In the genomic region with DNA sequence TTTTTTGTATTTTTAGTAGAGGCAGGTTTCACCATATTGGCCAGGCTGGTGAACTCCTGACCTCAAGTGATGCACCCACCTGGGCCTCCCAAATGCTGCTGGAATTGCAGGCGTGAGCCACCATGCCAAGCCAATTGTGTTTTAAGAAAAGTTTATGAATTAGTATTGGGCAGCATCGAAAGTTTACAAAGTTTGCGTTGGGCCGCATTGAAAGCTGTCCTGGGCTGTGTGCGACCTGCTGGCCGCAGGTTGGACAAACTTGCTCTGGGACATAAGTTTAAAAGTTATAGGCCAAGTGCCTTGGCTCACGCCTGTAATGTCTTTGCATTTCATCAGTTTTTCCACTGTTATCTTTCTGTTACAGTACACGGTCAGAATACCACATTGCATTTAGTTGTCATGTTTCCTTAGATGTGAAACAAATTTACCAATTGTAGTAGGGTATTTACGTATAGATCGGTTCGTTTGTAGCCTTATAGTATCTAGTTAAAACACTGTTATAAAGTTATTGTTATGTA, we compare ENCODE assay signal across 1 cellular context.
TF ChIP-seq lines count a peak whose summit lies in the region.

No MANE protein-coding gene starts in this region.

TF ChIP-seq in K562, 482 proteins besides CTCF, POLR2A, EP300 and RAD21 (continued from another document and continues in another):
- TF ChIP-seq, protein P1, sequence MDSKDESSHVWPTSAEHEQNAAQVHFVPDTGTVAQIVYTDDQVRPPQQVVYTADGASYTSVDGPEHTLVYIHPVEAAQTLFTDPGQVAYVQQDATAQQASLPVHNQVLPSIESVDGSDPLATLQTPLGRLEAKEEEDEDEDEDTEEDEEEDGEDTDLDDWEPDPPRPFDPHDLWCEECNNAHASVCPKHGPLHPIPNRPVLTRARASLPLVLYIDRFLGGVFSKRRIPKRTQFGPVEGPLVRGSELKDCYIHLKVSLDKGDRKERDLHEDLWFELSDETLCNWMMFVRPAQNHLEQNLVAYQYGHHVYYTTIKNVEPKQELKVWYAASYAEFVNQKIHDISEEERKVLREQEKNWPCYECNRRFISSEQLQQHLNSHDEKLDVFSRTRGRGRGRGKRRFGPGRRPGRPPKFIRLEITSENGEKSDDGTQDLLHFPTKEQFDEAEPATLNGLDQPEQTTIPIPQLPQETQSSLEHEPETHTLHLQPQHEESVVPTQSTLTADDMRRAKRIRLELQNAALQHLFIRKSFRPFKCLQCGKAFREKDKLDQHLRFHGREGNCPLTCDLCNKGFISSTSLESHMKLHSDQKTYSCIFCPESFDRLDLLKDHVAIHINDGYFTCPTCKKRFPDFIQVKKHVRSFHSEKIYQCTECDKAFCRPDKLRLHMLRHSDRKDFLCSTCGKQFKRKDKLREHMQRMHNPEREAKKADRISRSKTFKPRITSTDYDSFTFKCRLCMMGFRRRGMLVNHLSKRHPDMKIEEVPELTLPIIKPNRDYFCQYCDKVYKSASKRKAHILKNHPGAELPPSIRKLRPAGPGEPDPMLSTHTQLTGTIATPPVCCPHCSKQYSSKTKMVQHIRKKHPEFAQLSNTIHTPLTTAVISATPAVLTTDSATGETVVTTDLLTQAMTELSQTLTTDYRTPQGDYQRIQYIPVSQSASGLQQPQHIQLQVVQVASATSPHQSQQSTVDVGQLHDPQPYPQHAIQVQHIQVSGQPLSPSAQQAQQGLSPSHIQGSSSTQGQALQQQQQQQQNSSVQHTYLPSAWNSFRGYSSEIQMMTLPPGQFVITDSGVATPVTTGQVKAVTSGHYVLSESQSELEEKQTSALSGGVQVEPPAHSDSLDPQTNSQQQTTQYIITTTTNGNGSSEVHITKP (IDR thresholded peaks at IDR 0.05; ENCODE audit: partially characterized antibody): no peak
- TF ChIP-seq KLF6 (CRISPR knock-in tag; IDR thresholded peaks at IDR 0.05; ENCODE audit: borderline replicate concordance) (peak; percentile 76; the same call in 1 of the 2 replicates), SNIP1 (IDR thresholded peaks at IDR 0.05; ENCODE audit: low read depth) (no peak), MECOM (CRISPR knock-in tag; IDR thresholded peaks at IDR 0.05) (peak; percentile 71), ASH1L (IDR thresholded peaks at IDR 0.05; ENCODE audit: borderline replicate concordance, low read depth, partially characterized antibody) (no peak), SMARCA4 (IDR thresholded peaks at IDR 0.05) (peak; percentile 85; the same call in 1 of the 2 replicates), CBX2 (IDR thresholded peaks at IDR 0.05; ENCODE audit: insufficient read depth, low read length, poor library complexity, severe bottlenecking) (no peak), NBN (IDR thresholded peaks at IDR 0.05; ENCODE audit: low read depth) (peak; percentile 43; the same call in 1 of the 2 replicates), ZNF766 (CRISPR knock-in tag; conservative IDR thresholded peaks at IDR 0.05) (peak; percentile 65; the same call in 1 of the 2 replicates), MTA3 (IDR thresholded peaks at IDR 0.05; ENCODE audit: borderline replicate concordance) (peak; percentile 57; the same call in 1 of the 2 replicates), SOX6 (IDR thresholded peaks at IDR 0.05) (peak; percentile 84), STAG1 (CRISPR knock-in tag; IDR thresholded peaks at IDR 0.05; ENCODE audit: borderline replicate concordance) (no peak), BCL6 (CRISPR knock-in tag; IDR thresholded peaks at IDR 0.05) (no peak), KLF10 (CRISPR knock-in tag; IDR thresholded peaks at IDR 0.05) (no peak), POU5F1 (IDR thresholded peaks at IDR 0.05; ENCODE audit: borderline replicate concordance, low read depth, low read length, partially characterized antibody) (no peak), ZKSCAN1 (IDR thresholded peaks at IDR 0.05; ENCODE audit: low read depth, low read length) (no peak), FOXJ3 (CRISPR knock-in tag; IDR thresholded peaks at IDR 0.05) (no peak), ZSCAN32 (CRISPR knock-in tag; IDR thresholded peaks at IDR 0.05) (0 out of 2 replicates have a peak, but pooled peaks have one; percentile 35), YY1 (IDR thresholded peaks at IDR 0.05; ENCODE audit: borderline replicate concordance in 1 of 3, control insufficient read depth in 1 of 3, extremely low read depth in 1 of 3, insufficient read depth in 3 of 3, insufficient read length in 1 of 3, insufficient replicate concordance in 2 of 3, low read depth in 1 of 3, low read length in 2 of 3) (no peak), ZNF134 (CRISPR knock-in tag; conservative IDR thresholded peaks at IDR 0.05) (0 out of 2 replicates have a peak, but pooled peaks have one; percentile 42), ZNF644 (tag; IDR thresholded peaks at IDR 0.05; ENCODE audit: low read depth) (peak; percentile 78), NR4A1 (CRISPR knock-in tag; IDR thresholded peaks at IDR 0.05) (no peak), NR4A1 (tag; IDR thresholded peaks at IDR 0.05) (peak; percentile 82; the same call in 1 of the 2 replicates), PCBP1 (IDR thresholded peaks at IDR 0.05; ENCODE audit: low read depth, low read length, poor library complexity, severe bottlenecking) (no peak), POLR3A (IDR thresholded peaks at IDR 0.05; ENCODE audit: borderline replicate concordance, extremely low read depth, insufficient read depth, insufficient read length) (no peak), SMARCA5 (IDR thresholded peaks at IDR 0.05) (no peak), KDM2B (CRISPR knock-in tag; IDR thresholded peaks at IDR 0.05) (no peak), TEAD1 (CRISPR knock-in tag; IDR thresholded peaks at IDR 0.05) (0 out of 4 replicates have a peak, but pooled peaks of 1 of the 2 experiments have one; percentile 43), L3MBTL2 (IDR thresholded peaks at IDR 0.05) (peak; percentile 84), ZNF75A (CRISPR knock-in tag; IDR thresholded peaks at IDR 0.05) (no peak)
- TF ChIP-seq, protein P2, sequence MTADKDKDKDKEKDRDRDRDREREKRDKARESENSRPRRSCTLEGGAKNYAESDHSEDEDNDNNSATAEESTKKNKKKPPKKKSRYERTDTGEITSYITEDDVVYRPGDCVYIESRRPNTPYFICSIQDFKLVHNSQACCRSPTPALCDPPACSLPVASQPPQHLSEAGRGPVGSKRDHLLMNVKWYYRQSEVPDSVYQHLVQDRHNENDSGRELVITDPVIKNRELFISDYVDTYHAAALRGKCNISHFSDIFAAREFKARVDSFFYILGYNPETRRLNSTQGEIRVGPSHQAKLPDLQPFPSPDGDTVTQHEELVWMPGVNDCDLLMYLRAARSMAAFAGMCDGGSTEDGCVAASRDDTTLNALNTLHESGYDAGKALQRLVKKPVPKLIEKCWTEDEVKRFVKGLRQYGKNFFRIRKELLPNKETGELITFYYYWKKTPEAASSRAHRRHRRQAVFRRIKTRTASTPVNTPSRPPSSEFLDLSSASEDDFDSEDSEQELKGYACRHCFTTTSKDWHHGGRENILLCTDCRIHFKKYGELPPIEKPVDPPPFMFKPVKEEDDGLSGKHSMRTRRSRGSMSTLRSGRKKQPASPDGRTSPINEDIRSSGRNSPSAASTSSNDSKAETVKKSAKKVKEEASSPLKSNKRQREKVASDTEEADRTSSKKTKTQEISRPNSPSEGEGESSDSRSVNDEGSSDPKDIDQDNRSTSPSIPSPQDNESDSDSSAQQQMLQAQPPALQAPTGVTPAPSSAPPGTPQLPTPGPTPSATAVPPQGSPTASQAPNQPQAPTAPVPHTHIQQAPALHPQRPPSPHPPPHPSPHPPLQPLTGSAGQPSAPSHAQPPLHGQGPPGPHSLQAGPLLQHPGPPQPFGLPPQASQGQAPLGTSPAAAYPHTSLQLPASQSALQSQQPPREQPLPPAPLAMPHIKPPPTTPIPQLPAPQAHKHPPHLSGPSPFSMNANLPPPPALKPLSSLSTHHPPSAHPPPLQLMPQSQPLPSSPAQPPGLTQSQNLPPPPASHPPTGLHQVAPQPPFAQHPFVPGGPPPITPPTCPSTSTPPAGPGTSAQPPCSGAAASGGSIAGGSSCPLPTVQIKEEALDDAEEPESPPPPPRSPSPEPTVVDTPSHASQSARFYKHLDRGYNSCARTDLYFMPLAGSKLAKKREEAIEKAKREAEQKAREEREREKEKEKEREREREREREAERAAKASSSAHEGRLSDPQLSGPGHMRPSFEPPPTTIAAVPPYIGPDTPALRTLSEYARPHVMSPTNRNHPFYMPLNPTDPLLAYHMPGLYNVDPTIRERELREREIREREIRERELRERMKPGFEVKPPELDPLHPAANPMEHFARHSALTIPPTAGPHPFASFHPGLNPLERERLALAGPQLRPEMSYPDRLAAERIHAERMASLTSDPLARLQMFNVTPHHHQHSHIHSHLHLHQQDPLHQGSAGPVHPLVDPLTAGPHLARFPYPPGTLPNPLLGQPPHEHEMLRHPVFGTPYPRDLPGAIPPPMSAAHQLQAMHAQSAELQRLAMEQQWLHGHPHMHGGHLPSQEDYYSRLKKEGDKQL (CRISPR knock-in tag; IDR thresholded peaks at IDR 0.05; ENCODE audit: borderline replicate concordance): no peak
- TF ChIP-seq, protein P3, sequence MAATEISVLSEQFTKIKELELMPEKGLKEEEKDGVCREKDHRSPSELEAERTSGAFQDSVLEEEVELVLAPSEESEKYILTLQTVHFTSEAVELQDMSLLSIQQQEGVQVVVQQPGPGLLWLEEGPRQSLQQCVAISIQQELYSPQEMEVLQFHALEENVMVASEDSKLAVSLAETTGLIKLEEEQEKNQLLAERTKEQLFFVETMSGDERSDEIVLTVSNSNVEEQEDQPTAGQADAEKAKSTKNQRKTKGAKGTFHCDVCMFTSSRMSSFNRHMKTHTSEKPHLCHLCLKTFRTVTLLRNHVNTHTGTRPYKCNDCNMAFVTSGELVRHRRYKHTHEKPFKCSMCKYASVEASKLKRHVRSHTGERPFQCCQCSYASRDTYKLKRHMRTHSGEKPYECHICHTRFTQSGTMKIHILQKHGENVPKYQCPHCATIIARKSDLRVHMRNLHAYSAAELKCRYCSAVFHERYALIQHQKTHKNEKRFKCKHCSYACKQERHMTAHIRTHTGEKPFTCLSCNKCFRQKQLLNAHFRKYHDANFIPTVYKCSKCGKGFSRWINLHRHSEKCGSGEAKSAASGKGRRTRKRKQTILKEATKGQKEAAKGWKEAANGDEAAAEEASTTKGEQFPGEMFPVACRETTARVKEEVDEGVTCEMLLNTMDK (IDR thresholded peaks at IDR 0.05; ENCODE audit: borderline replicate concordance, insufficient read depth, low read depth, low read length, poor library complexity, severe bottlenecking): no peak
- TF ChIP-seq, protein P4, sequence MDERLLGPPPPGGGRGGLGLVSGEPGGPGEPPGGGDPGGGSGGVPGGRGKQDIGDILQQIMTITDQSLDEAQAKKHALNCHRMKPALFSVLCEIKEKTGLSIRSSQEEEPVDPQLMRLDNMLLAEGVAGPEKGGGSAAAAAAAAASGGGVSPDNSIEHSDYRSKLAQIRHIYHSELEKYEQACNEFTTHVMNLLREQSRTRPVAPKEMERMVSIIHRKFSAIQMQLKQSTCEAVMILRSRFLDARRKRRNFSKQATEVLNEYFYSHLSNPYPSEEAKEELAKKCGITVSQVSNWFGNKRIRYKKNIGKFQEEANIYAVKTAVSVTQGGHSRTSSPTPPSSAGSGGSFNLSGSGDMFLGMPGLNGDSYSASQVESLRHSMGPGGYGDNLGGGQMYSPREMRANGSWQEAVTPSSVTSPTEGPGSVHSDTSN (CRISPR knock-in tag; IDR thresholded peaks at IDR 0.05; ENCODE audit: low read depth): no peak
- TF ChIP-seq, protein P4 (tag; conservative IDR thresholded peaks at IDR 0.05; ENCODE audit: low read depth): no peak; the same call in 1 of the 2 replicates
- TF ChIP-seq, protein P5, sequence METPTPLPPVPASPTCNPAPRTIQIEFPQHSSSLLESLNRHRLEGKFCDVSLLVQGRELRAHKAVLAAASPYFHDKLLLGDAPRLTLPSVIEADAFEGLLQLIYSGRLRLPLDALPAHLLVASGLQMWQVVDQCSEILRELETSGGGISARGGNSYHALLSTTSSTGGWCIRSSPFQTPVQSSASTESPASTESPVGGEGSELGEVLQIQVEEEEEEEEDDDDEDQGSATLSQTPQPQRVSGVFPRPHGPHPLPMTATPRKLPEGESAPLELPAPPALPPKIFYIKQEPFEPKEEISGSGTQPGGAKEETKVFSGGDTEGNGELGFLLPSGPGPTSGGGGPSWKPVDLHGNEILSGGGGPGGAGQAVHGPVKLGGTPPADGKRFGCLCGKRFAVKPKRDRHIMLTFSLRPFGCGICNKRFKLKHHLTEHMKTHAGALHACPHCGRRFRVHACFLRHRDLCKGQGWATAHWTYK (CRISPR knock-in tag; IDR thresholded peaks at IDR 0.05): no peak
- TF ChIP-seq, protein P6, sequence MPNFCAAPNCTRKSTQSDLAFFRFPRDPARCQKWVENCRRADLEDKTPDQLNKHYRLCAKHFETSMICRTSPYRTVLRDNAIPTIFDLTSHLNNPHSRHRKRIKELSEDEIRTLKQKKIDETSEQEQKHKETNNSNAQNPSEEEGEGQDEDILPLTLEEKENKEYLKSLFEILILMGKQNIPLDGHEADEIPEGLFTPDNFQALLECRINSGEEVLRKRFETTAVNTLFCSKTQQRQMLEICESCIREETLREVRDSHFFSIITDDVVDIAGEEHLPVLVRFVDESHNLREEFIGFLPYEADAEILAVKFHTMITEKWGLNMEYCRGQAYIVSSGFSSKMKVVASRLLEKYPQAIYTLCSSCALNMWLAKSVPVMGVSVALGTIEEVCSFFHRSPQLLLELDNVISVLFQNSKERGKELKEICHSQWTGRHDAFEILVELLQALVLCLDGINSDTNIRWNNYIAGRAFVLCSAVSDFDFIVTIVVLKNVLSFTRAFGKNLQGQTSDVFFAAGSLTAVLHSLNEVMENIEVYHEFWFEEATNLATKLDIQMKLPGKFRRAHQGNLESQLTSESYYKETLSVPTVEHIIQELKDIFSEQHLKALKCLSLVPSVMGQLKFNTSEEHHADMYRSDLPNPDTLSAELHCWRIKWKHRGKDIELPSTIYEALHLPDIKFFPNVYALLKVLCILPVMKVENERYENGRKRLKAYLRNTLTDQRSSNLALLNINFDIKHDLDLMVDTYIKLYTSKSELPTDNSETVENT (CRISPR knock-in tag; IDR thresholded peaks at IDR 0.05): no peak
- TF ChIP-seq, protein P7, sequence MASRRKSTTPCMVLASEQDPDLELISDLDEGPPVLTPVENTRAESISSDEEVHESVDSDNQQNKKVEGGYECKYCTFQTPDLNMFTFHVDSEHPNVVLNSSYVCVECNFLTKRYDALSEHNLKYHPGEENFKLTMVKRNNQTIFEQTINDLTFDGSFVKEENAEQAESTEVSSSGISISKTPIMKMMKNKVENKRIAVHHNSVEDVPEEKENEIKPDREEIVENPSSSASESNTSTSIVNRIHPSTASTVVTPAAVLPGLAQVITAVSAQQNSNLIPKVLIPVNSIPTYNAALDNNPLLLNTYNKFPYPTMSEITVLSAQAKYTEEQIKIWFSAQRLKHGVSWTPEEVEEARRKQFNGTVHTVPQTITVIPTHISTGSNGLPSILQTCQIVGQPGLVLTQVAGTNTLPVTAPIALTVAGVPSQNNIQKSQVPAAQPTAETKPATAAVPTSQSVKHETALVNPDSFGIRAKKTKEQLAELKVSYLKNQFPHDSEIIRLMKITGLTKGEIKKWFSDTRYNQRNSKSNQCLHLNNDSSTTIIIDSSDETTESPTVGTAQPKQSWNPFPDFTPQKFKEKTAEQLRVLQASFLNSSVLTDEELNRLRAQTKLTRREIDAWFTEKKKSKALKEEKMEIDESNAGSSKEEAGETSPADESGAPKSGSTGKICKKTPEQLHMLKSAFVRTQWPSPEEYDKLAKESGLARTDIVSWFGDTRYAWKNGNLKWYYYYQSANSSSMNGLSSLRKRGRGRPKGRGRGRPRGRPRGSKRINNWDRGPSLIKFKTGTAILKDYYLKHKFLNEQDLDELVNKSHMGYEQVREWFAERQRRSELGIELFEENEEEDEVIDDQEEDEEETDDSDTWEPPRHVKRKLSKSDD (conservative IDR thresholded peaks at IDR 0.05; ENCODE audit: low read length): no peak
